22 cellular contexts compared by ENCODE assay signal in the genomic region with DNA sequence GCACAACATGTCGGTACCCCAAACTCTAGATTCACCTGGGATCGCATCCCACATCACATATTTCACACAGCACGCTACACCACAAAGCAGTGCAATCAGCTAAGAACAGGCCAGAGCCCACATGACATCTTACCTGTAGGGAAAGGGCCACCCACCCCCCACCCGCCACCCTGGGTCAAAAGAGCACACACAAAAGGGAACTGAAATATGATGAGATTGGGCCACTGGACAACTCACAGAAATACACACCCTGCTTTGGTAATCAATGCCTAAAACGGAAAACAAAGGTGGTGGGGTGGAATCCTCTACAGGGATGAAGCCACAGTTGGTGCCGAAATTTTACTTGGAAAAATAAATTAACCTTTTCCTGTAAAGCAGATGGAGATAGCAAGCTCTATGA.
"Had no signal": no experiment of that assay in that cellular context is flagged by ENCODE, and none has a peak within 500 bp of the region (broad histone marks: within the 10 kb centered on the region; RNA-seq: fewer than 3 reads in every experiment).

No MANE protein-coding gene starts in this region.

- H3K9me3 Mint-ChIP-seq: activated CD4-positive, alpha-beta memory T cell treated with anti-CD3 and anti-CD28 coated beads for 36 hours; activated T-cell treated with anti-CD3 and anti-CD28 coated beads, Interleukin-2, amount 50 U/mL, for 4 hours; dendritic cell treated with granulocyte-macrophage colony-stimulating factor and Interleukin-4, amounts not matched to agents 40 ng/mL and 50 ng/mL, for 4 days had no signal

- H3K27me3 Mint-ChIP-seq: activated CD4-positive, alpha-beta memory T cell treated with anti-CD3 and anti-CD28 coated beads for 36 hours; activated CD4-positive, alpha-beta T cell treated with anti-CD3 and anti-CD28 coated beads, Interleukin-2, amount 10 ng/mL, durations not matched to agents 7 days and 5 days; dendritic cell treated with granulocyte-macrophage colony-stimulating factor and Interleukin-4, amounts not matched to agents 40 ng/mL and 50 ng/mL, for 4 days had no signal

- H3K27me3 ChIP-seq: brain microvascular endothelial cell, cardiac muscle cell had no signal

- H3K27ac ChIP-seq: brain microvascular endothelial cell, cardiac muscle cell, SK-N-MC, VCaP had no signal

- H3K4me3 ChIP-seq: cardiac muscle cell, SK-N-MC had no signal

- H3K27ac Mint-ChIP-seq: activated CD4-positive, alpha-beta memory T cell treated with anti-CD3 and anti-CD28 coated beads for 36 hours; activated CD4-positive, alpha-beta T cell treated with anti-CD3 and anti-CD28 coated beads, Interleukin-2, amount 10 ng/mL, durations not matched to agents 7 days and 5 days; dendritic cell treated with granulocyte-macrophage colony-stimulating factor and Interleukin-4, amounts not matched to agents 40 ng/mL and 50 ng/mL, for 4 days had no signal

- H3K4me3 Mint-ChIP-seq: activated CD4-positive, alpha-beta memory T cell treated with anti-CD3 and anti-CD28 coated beads for 36 hours; activated CD4-positive, alpha-beta T cell treated with anti-CD3 and anti-CD28 coated beads, Interleukin-2, amount 10 ng/mL, durations not matched to agents 7 days and 5 days; activated T-cell treated with anti-CD3 and anti-CD28 coated beads, Interleukin-2, amount 50 U/mL, for 4 hours; dendritic cell treated with granulocyte-macrophage colony-stimulating factor and Interleukin-4, amounts not matched to agents 40 ng/mL and 50 ng/mL, for 4 days had no signal

- H3K36me3 ChIP-seq: brain microvascular endothelial cell, cardiac muscle cell had no signal

- DNase-seq: activated CD4-positive, alpha-beta memory T cell treated with anti-CD3 and anti-CD28 coated beads for 36 hours; activated CD4-positive, alpha-beta T cell treated with anti-CD3 and anti-CD28 coated beads, Interleukin-2, amount 10 ng/mL, durations not matched to agents 7 days and 5 days; activated CD4-positive, CD25-positive, alpha-beta regulatory T cell; activated CD8-positive, alpha-beta memory T cell treated with anti-CD3 and anti-CD28 coated beads for 24 hours; activated effector memory CD4-positive, alpha-beta T cell treated with anti-CD3 and anti-CD28 coated beads, Interleukin-2, amount 50 U/mL, for 16 hours; activated naive CD4-positive, alpha-beta T cell treated with Interleukin-2 at 50 U/mL for 16 hours; activated T-cell treated with anti-CD3 and anti-CD28 coated beads, Interleukin-2, amount 50 U/mL, for 4 hours; brain microvascular endothelial cell; cerebellar nuclear complex; NCI-H1048; NCI-H146; NCI-H187 treated with DMSO at 0.1 percent for 48 hours; NCI-H2081 treated with DMSO at 0.1 percent for 48 hours; NCI-H446; NCI-H524; T-helper 1 cell had no signal

- ATAC-seq: activated naive CD4-positive, alpha-beta T cell treated with anti-CD3 and anti-CD28 coated beads, Interleukin-2, amount 50 U/mL, for 72 hours; activated T-cell treated with anti-CD3 and anti-CD28 coated beads, Interleukin-2, amount 50 U/mL, for 4 hours; Right ventricle myocardium inferior had no signal
